ENCODE assay signal across 13 cellular contexts in genomic region chr16:54576776-54577175, GRCh38.
DNase-seq lines count a peak whose midpoint lies in the region; ATAC-seq and TF ChIP-seq lines count a peak whose summit lies in the region.
"Had no signal": no experiment of that assay in that cellular context is flagged by ENCODE, and none has a peak within 500 bp of the region (broad histone marks: within the 10 kb centered on the region; RNA-seq: fewer than 3 reads in every experiment).

No MANE protein-coding gene starts in this region.

- peaks cover 12% of the 10 kb centered on the region for H3K9me3 Mint-ChIP-seq in neural progenitor cell
- H3K9me3 Mint-ChIP-seq: H9 had no signal

- peak overlapping the region; percentile 71 for H3K27ac ChIP-seq in 22Rv1
- no peak overlapping the region for H3K27ac ChIP-seq in hepatocyte
- H3K27ac ChIP-seq in neural progenitor cell, result no peak overlapping the region
- no peak overlapping the region for H3K27ac ChIP-seq in aorta (ENCODE audit: low read depth in 1 of 2, low read length in 2 of 2)
- H3K27ac ChIP-seq: BLaER1 treated with 17β-estradiol and CSF1 and Interleukin-3, amounts not matched to agents 10 nM and 100 nM had no signal

- DNase-seq in NCI-H82 (lab: John Stamatoyannopoulos, UW) (peak; percentile 75), hepatocyte (ENCODE audit: low spot score) (no peak), neural progenitor cell (ENCODE audit: low spot score) (peak; percentile 25), GM20000 (ENCODE audit: low spot score) (no peak), NCI-H345 (lab: John Stamatoyannopoulos, UW) (no peak), aorta (no peak), HT-29 (ENCODE audit: low spot score) (no peak)
- DNase-seq: ACHN; CD4-positive, CD25-positive, alpha-beta regulatory T cell; GOT3; H9 had no signal

- H3K9me2 ChIP-seq in hepatocyte (replicated peaks; ENCODE audit: insufficient read depth), result no peaks in the 10 kb centered on the region

- peaks cover 5% of the 10 kb centered on the region for H3K4me1 ChIP-seq in hepatocyte (ENCODE audit: insufficient read depth)
- peaks cover 24% of the 10 kb centered on the region for H3K4me1 ChIP-seq in neural progenitor cell
- H3K4me1 ChIP-seq in aorta (ENCODE audit: control insufficient read depth in 1 of 2, insufficient read depth in 2 of 2, low read length in 2 of 2), result no peaks in the 10 kb centered on the region
- H3K4me1 ChIP-seq: BLaER1 treated with 17β-estradiol and CSF1 and Interleukin-3, amounts not matched to agents 10 nM and 100 nM had no signal

- ATAC-seq in aorta (ENCODE audit: low FRiP score), result no peak

- H3K4me3 ChIP-seq in hepatocyte, result no peak overlapping the region
- no peak overlapping the region for H3K4me3 ChIP-seq in neural progenitor cell
- H3K4me3 ChIP-seq in aorta (ENCODE audit: low read length in 2 of 2), result no peak overlapping the region
- H3K4me3 ChIP-seq: BLaER1 treated with 17β-estradiol and CSF1 and Interleukin-3, amounts not matched to agents 10 nM and 100 nM had no signal

- no peaks in the 10 kb centered on the region for H3K36me3 Mint-ChIP-seq in neural progenitor cell
- H3K36me3 Mint-ChIP-seq: CD4-positive, CD25-positive, alpha-beta regulatory T cell had no signal

- H3F3A ChIP-seq in neural progenitor cell (ENCODE audit: low read depth), result peaks cover 36% of the 10 kb centered on the region

- no peak for TF ChIP-seq CTCF in 22Rv1 (IDR thresholded peaks at IDR 0.05)
- no peak for TF ChIP-seq CTCF in hepatocyte (IDR thresholded peaks at IDR 0.05; ENCODE audit: poor library complexity)
- no peak for TF ChIP-seq CTCF in neural progenitor cell (IDR thresholded peaks at IDR 0.05)
- no peak for TF ChIP-seq CTCF in GM20000 (IDR thresholded peaks at IDR 0.05; ENCODE audit: extremely low read depth, missing control alignments)

- peaks cover 44% of the 10 kb centered on the region for H3K4me1 Mint-ChIP-seq in neural progenitor cell

- H4K20me1 ChIP-seq in hepatocyte (ENCODE audit: insufficient read depth, poor library complexity, severe bottlenecking) (no peaks in the 10 kb centered on the region), neural progenitor cell (ENCODE audit: low read depth) (peaks cover 47% of the 10 kb centered on the region)
- H4K20me1 ChIP-seq: BLaER1 treated with 17β-estradiol and CSF1 and Interleukin-3, amounts not matched to agents 10 nM and 100 nM had no signal

- H3K4me2 ChIP-seq in hepatocyte (peak overlapping the region; percentile 38), neural progenitor cell (peak overlapping the region; percentile 66)
- H3K4me2 ChIP-seq: BLaER1 treated with 17β-estradiol and CSF1 and Interleukin-3, amounts not matched to agents 10 nM and 100 nM had no signal

- H3K36me3 ChIP-seq in hepatocyte (replicated peaks; ENCODE audit: insufficient read depth, low read depth), result no peaks in the 10 kb centered on the region
- no peaks in the 10 kb centered on the region for H3K36me3 ChIP-seq in neural progenitor cell
- no peaks in the 10 kb centered on the region for H3K36me3 ChIP-seq in aorta (ENCODE audit: control insufficient read depth in 1 of 2, insufficient read depth in 2 of 2, low read length in 1 of 2)
- H3K36me3 ChIP-seq: BLaER1 treated with 17β-estradiol and CSF1 and Interleukin-3, amounts not matched to agents 10 nM and 100 nM had no signal

- H3K4me3 Mint-ChIP-seq in neural progenitor cell, result peak overlapping the region; percentile 21
- H3K4me3 Mint-ChIP-seq: CD4-positive, CD25-positive, alpha-beta regulatory T cell had no signal

- H3K9ac ChIP-seq in neural progenitor cell, result no peak overlapping the region
- H3K9ac ChIP-seq: BLaER1 treated with 17β-estradiol and CSF1 and Interleukin-3, amounts not matched to agents 10 nM and 100 nM had no signal

- H2AFZ ChIP-seq in hepatocyte (peak overlapping the region; percentile 47), neural progenitor cell (replicated peaks) (no peak overlapping the region)

- H3K27me3 Mint-ChIP-seq in neural progenitor cell (ENCODE audit: insufficient read depth, low read depth), result peaks cover 43% of the 10 kb centered on the region

- WGBS in hepatocyte (ENCODE audit: low lambda C conversion rate, missing lambda C conversion rate), result 66% methylated on average over 4 of the region's 4 CpGs
- 60 to 62% methylated on average over 4 of the region's 4 CpGs for WGBS in aorta, 2 donors

- H3K27me3 ChIP-seq in hepatocyte (peaks cover 25% of the 10 kb centered on the region), neural progenitor cell (peaks cover 91% of the 10 kb centered on the region), aorta (ENCODE audit: control insufficient read depth in 1 of 2, insufficient read depth in 2 of 2, low read length in 1 of 2) (no peaks in the 10 kb centered on the region)
- H3K27me3 ChIP-seq: BLaER1 treated with 17β-estradiol and CSF1 and Interleukin-3, amounts not matched to agents 10 nM and 100 nM had no signal

- intact Hi-C loops in aorta (cut with DNase I), result no loop called here

- H3K79me2 ChIP-seq in hepatocyte, result no peaks in the 10 kb centered on the region
- no peaks in the 10 kb centered on the region for H3K79me2 ChIP-seq in neural progenitor cell (ENCODE audit: low read depth)

- peak overlapping the region; percentile 99 for H3K27ac Mint-ChIP-seq in neural progenitor cell
- H3K27ac Mint-ChIP-seq: CD4-positive, CD25-positive, alpha-beta regulatory T cell had no signal

- H3K9me3 ChIP-seq in hepatocyte (ENCODE audit: low read depth) (no peaks in the 10 kb centered on the region), neural progenitor cell (ENCODE audit: low read depth) (no peaks in the 10 kb centered on the region), aorta (ENCODE audit: control insufficient read depth, low read length) (peaks cover 1% of the 10 kb centered on the region)
- H3K9me3 ChIP-seq: BLaER1 treated with 17β-estradiol and CSF1 and Interleukin-3, amounts not matched to agents 10 nM and 100 nM had no signal

Comparison
In these comparisons a context has a peak if more than half of its experiments do, and no peak if none do; other contexts are left out.
1. DNase-seq: peak in NCI-H82 (single experiment) and neural progenitor cell (single experiment); none in hepatocyte (single experiment), GM20000 (single experiment), NCI-H345 (single experiment), aorta (0 of 2) and HT-29 (single experiment).